8 cellular contexts compared by ENCODE assay signal in genomic region chr12:51591020-51591901, GRCh38. TPM values are rescaled to one million over a fixed set of nuclear protein-coding genes. Genes with fewer than 3 reads are reported as not detected.
DNase-seq lines count a peak whose midpoint lies in the region; ATAC-seq lines count a peak whose summit lies in the region.

TSS of gene SCN8A (plus strand) at chr12:51591233. CDS start at chr12:51662818, 71,585 bp downstream.

- H4K8ac ChIP-seq in mesenchymal stem cell (ENCODE audit: low read length): peak within 1 kb of the TSS; percentile 75

- CTCF ChIA-PET in activated CD4-positive, alpha-beta memory T cell treated with anti-CD3 and anti-CD28 coated beads, Interleukin-2, amount 10 ng/mL, durations not matched to agents 7 days and 5 days (lab: Charles Lee): interaction anchor here (1.6 kb wide), 1 partner anchor 170 kb away, joined by 5 read pairs; no protein-coding TSS in a partner anchor

- peak within 1 kb of the TSS; percentile 69 for H2BK15ac ChIP-seq in mesenchymal stem cell (ENCODE audit: low read depth, poor library complexity, severe bottlenecking)

- 0% methylated on average over 90 of the region's 90 CpGs for WGBS in ectodermal cell, 2 experiments
- WGBS in mesenchymal stem cell: 1% methylated on average over 50 of the region's 90 CpGs

- H3K23ac ChIP-seq in mesenchymal stem cell (ENCODE audit: low read length in 2 of 2): peak within 1 kb of the TSS in 1 of 2 experiments; percentile 95

- H3K4me2 ChIP-seq in mesenchymal stem cell (ENCODE audit: low read length, poor library complexity, severe bottlenecking): peak within 1 kb of the TSS; percentile 97

- peak within 1 kb of the TSS; percentile 91 for H3K9ac ChIP-seq in mesenchymal stem cell (ENCODE audit: low read length)

- peak; percentile 35 for ATAC-seq in GM19351 (IDR thresholded peaks at IDR 0.05; ENCODE audit: unreplicated experiment)
- peak; percentile 74 for ATAC-seq in stimulated activated effector memory CD8-positive, alpha-beta T cell treated with anti-CD3 and anti-CD28 coated beads, Interleukin-12 subunit alpha, Interleukin-12 subunit beta, amount 100 ng/mL, for 72 hours
- ATAC-seq in GM18861 (IDR thresholded peaks at IDR 0.05; ENCODE audit: unreplicated experiment): no peak

- H3K27ac ChIP-seq in ectodermal cell (ENCODE audit: insufficient read depth, low read depth, low read length, poor library complexity, severe bottlenecking) (no peak within 1 kb of the TSS), mesenchymal stem cell (ENCODE audit: low read length, poor library complexity, severe bottlenecking) (no peak within 1 kb of the TSS)

- no peak within 1 kb of the TSS for H2AK5ac ChIP-seq in mesenchymal stem cell (ENCODE audit: low read length, severe bottlenecking)

- H3K27ac Mint-ChIP-seq in activated CD4-positive, alpha-beta memory T cell treated with anti-CD3 and anti-CD28 coated beads, Interleukin-2, amount 10 ng/mL, durations not matched to agents 7 days and 5 days: peak within 1 kb of the TSS; percentile 23
- H3K27ac Mint-ChIP-seq in stimulated activated effector memory CD8-positive, alpha-beta T cell treated with anti-CD3 and anti-CD28 coated beads, Interleukin-12 subunit alpha, Interleukin-12 subunit beta, amount 100 ng/mL, for 72 hours: no peak within 1 kb of the TSS

- H3K4me3 Mint-ChIP-seq in activated CD4-positive, alpha-beta memory T cell treated with anti-CD3 and anti-CD28 coated beads, Interleukin-2, amount 10 ng/mL, durations not matched to agents 7 days and 5 days: peak within 1 kb of the TSS; percentile 81
- peak within 1 kb of the TSS; percentile 79 for H3K4me3 Mint-ChIP-seq in stimulated activated effector memory CD8-positive, alpha-beta T cell treated with anti-CD3 and anti-CD28 coated beads, Interleukin-12 subunit alpha, Interleukin-12 subunit beta, amount 100 ng/mL, for 72 hours

- DNase-seq in AG08396 (ENCODE audit: low spot score): peak; percentile 83
- DNase-seq in NCI-H187 (lab: John Stamatoyannopoulos, UW): peak; percentile 34 to 59
- DNase-seq in activated CD4-positive, alpha-beta memory T cell treated with anti-CD3 and anti-CD28 coated beads, Interleukin-2, amount 10 ng/mL, durations not matched to agents 7 days and 5 days: peak; percentile 43
- DNase-seq in mesenchymal stem cell: peak; percentile 57
- peak; percentile 8 to 71 for DNase-seq in stimulated activated effector memory CD8-positive, alpha-beta T cell treated with anti-CD3 and anti-CD28 coated beads, Interleukin-12 subunit alpha, Interleukin-12 subunit beta, amount 100 ng/mL, for 72 hours (ENCODE audit: low spot score in 2 of 2)

- H3K14ac ChIP-seq in mesenchymal stem cell (ENCODE audit: low read length in 2 of 2): peak within 1 kb of the TSS in 1 of 2 experiments; percentile 90

- peaks cover 4% of the 10 kb centered on the region for H3K36me3 Mint-ChIP-seq in activated CD4-positive, alpha-beta memory T cell treated with anti-CD3 and anti-CD28 coated beads, Interleukin-2, amount 10 ng/mL, durations not matched to agents 7 days and 5 days (ENCODE audit: low read depth)
- peaks cover 4% of the 10 kb centered on the region for H3K36me3 Mint-ChIP-seq in stimulated activated effector memory CD8-positive, alpha-beta T cell treated with anti-CD3 and anti-CD28 coated beads, Interleukin-12 subunit alpha, Interleukin-12 subunit beta, amount 100 ng/mL, for 72 hours

- peaks cover 58% of the 10 kb centered on the region for H3K27me3 Mint-ChIP-seq in activated CD4-positive, alpha-beta memory T cell treated with anti-CD3 and anti-CD28 coated beads, Interleukin-2, amount 10 ng/mL, durations not matched to agents 7 days and 5 days

- peak within 1 kb of the TSS; percentile 72 for H4K91ac ChIP-seq in mesenchymal stem cell (ENCODE audit: low read length)

- POLR2A ChIA-PET in activated CD4-positive, alpha-beta memory T cell treated with anti-CD3 and anti-CD28 coated beads, Interleukin-2, amount 10 ng/mL, durations not matched to agents 7 days and 5 days (lab: Charles Lee): interaction anchor here (0.5 kb wide), 1 partner anchor 200 kb away, joined by 3 read pairs; the partner anchor contains the start of gene GALNT6

- H2BK5ac ChIP-seq in mesenchymal stem cell (ENCODE audit: low read depth, low read length, poor library complexity, severe bottlenecking): no peak within 1 kb of the TSS

- H3K4me1 ChIP-seq in ectodermal cell (ENCODE audit: control insufficient read depth, insufficient read depth, low read length) (no peaks in the 10 kb centered on the region), mesenchymal stem cell (ENCODE audit: control insufficient read depth, insufficient read depth, low read depth, low read length) (peaks cover 15% of the 10 kb centered on the region)

- peak within 1 kb of the TSS; percentile 98 for H2AFZ ChIP-seq in mesenchymal stem cell (ENCODE audit: low read depth, low read length)

- H3K4me3 ChIP-seq in ectodermal cell (ENCODE audit: insufficient read depth, low read depth, low read length): peak within 1 kb of the TSS; percentile 87
- H3K4me3 ChIP-seq in mesenchymal stem cell (ENCODE audit: insufficient read depth in 1 of 2, low read depth in 1 of 2, low read length in 2 of 2): peak within 1 kb of the TSS; percentile 67 to 90

- peaks cover 21% of the 10 kb centered on the region for H3K4me1 Mint-ChIP-seq in activated CD4-positive, alpha-beta memory T cell treated with anti-CD3 and anti-CD28 coated beads, Interleukin-2, amount 10 ng/mL, durations not matched to agents 7 days and 5 days
- peaks cover 20% of the 10 kb centered on the region for H3K4me1 Mint-ChIP-seq in stimulated activated effector memory CD8-positive, alpha-beta T cell treated with anti-CD3 and anti-CD28 coated beads, Interleukin-12 subunit alpha, Interleukin-12 subunit beta, amount 100 ng/mL, for 72 hours

- H3K36me3 ChIP-seq in ectodermal cell (ENCODE audit: control insufficient read depth, insufficient read depth, low read length): no peaks in the 10 kb centered on the region
- peaks cover 0 to under 1% of the 10 kb centered on the region in 2 experiments for H3K36me3 ChIP-seq in mesenchymal stem cell (ENCODE audit: control insufficient read depth in 1 of 2, insufficient read depth in 2 of 2, low read depth in 1 of 2, low read length in 2 of 2)

- H3K9me3 ChIP-seq in ectodermal cell (ENCODE audit: control insufficient read depth, low read length): no peaks in the 10 kb centered on the region
- no peaks in the 10 kb centered on the region for H3K9me3 ChIP-seq in mesenchymal stem cell (ENCODE audit: control insufficient read depth, low read length)

- peak within 1 kb of the TSS; percentile 59 to 89 for H3K18ac ChIP-seq in mesenchymal stem cell (ENCODE audit: low read depth in 1 of 2, low read length in 2 of 2)

- no peaks in the 10 kb centered on the region for H3K79me1 ChIP-seq in mesenchymal stem cell (replicated peaks; ENCODE audit: low read length, poor library complexity, severe bottlenecking)

- no peaks in the 10 kb centered on the region for H3K9me3 Mint-ChIP-seq in activated CD4-positive, alpha-beta memory T cell treated with anti-CD3 and anti-CD28 coated beads, Interleukin-2, amount 10 ng/mL, durations not matched to agents 7 days and 5 days
- H3K9me3 Mint-ChIP-seq in stimulated activated effector memory CD8-positive, alpha-beta T cell treated with anti-CD3 and anti-CD28 coated beads, Interleukin-12 subunit alpha, Interleukin-12 subunit beta, amount 100 ng/mL, for 72 hours: no peaks in the 10 kb centered on the region

- peak within 1 kb of the TSS; percentile 78 for H2BK120ac ChIP-seq in mesenchymal stem cell (ENCODE audit: low read depth, low read length)

- peak within 1 kb of the TSS in 1 of 2 experiments; percentile 68 for H2BK12ac ChIP-seq in mesenchymal stem cell (ENCODE audit: low read length in 2 of 2)

- peaks cover 14% of the 10 kb centered on the region for H3K27me3 ChIP-seq in ectodermal cell (ENCODE audit: control insufficient read depth, insufficient read depth, low read length, poor library complexity, severe bottlenecking)
- H3K27me3 ChIP-seq in mesenchymal stem cell (ENCODE audit: control insufficient read depth in 1 of 2, insufficient read depth in 1 of 2, low read length in 2 of 2): peaks cover 0 to 46% of the 10 kb centered on the region in 2 experiments

- peak within 1 kb of the TSS in 1 of 2 experiments; percentile 82 for H3K4ac ChIP-seq in mesenchymal stem cell (ENCODE audit: low read depth in 1 of 2, low read length in 2 of 2)

RNA-seq across cellular contexts. Expression of gene SCN8A, which starts in this region (rescaled TPM):
- total RNA-seq in activated CD4-positive, alpha-beta memory T cell treated with anti-CD3 and anti-CD28 coated beads, Interleukin-2, amount 10 ng/mL, durations not matched to agents 7 days and 5 days: under 1 TPM; 0.33 to 0.58 TPM
- polyA plus RNA-seq in ectodermal cell (2013, experiment 1 of 4): 7.4 TPM
- 8.0 TPM for polyA plus RNA-seq in ectodermal cell (2013, experiment 2 of 4)
- polyA plus RNA-seq in ectodermal cell (2013, experiment 3 of 4): 5.4 TPM
- polyA plus RNA-seq in ectodermal cell (2013, experiment 4 of 4): 7.8 TPM
- 1.7 TPM for polyA plus RNA-seq in mesenchymal stem cell (2013, experiment 1 of 2)
- polyA plus RNA-seq in mesenchymal stem cell (2013, experiment 2 of 2): 1.4 TPM

Comparison
In these comparisons a context has a peak if more than half of its experiments do, and no peak if none do; other contexts are left out.
1. Peak in DNase-seq in activated CD4-positive, alpha-beta memory T cell treated with anti-CD3 and anti-CD28 coated beads, Interleukin-2, amount 10 ng/mL, durations not matched to agents 7 days and 5 days; RNA of the gene not detected or under 1 TPM.